ENCODE assay signal across 9 cellular contexts in the genomic region with DNA sequence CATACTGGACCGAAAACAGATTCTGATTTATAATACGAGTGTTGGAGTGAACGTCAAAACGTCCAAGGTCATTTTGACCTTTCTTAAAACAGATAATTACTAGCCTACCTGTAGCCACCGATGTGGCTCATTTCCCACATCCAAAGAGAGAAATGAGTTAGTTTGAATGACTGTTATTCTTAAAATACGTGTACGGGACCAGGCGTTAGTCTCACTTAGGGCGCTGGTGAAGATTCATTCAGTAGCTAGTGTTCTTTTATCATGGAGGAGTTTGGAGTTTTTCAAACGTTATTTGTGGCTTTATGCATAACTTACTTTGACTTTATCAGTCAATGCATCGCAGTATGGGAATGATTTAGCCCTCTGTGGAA. TPM values are rescaled to one million over a fixed set of nuclear protein-coding genes. Genes with fewer than 3 reads are reported as not detected.
DNase-seq lines count a peak whose midpoint lies in the region; ATAC-seq, FAIRE-seq and TF ChIP-seq lines count a peak whose summit lies in the region.
"Had no signal": no experiment of that assay in that cellular context is flagged by ENCODE, and none has a peak within 500 bp of the region (broad histone marks: within the 10 kb centered on the region; RNA-seq: fewer than 3 reads in every experiment).

No MANE protein-coding gene starts in this region.

- H3K36me3 Mint-ChIP-seq in activated CD4-positive, alpha-beta T cell treated with anti-CD3 and anti-CD28 coated beads, Interleukin-2, amount 10 ng/mL, durations not matched to agents 24 days and 14 days (ENCODE audit: low read depth) = peaks cover 2% of the 10 kb centered on the region
- H3K36me3 Mint-ChIP-seq in activated CD4-positive, alpha-beta T cell treated with anti-CD3 and anti-CD28 coated beads, Interleukin-2, amount 10 ng/mL, durations not matched to agents 7 days and 5 days (ENCODE audit: low read depth) = no peaks in the 10 kb centered on the region
- H3K36me3 Mint-ChIP-seq in astrocyte (ENCODE audit: low read depth, unreplicated experiment) = peaks cover 5% of the 10 kb centered on the region

- H3K4me2 ChIP-seq in astrocyte (ENCODE audit: low read length) = peak overlapping the region; percentile 100

- intact Hi-C loops in activated CD4-positive, alpha-beta T cell treated with anti-CD3 and anti-CD28 coated beads, Interleukin-2, amount 10 ng/mL, durations not matched to agents 24 days and 14 days (cut with micrococcal nuclease) = loop anchor here (10.0 kb wide), 1 partner anchor 219 kb away; no protein-coding TSS in a partner anchor

- no peaks in the 10 kb centered on the region for H3K9me3 Mint-ChIP-seq in activated CD4-positive, alpha-beta T cell treated with anti-CD3 and anti-CD28 coated beads, Interleukin-2, amount 10 ng/mL, durations not matched to agents 24 days and 14 days
- H3K9me3 Mint-ChIP-seq in activated CD4-positive, alpha-beta T cell treated with anti-CD3 and anti-CD28 coated beads, Interleukin-2, amount 10 ng/mL, durations not matched to agents 7 days and 5 days = no peaks in the 10 kb centered on the region
- H3K9me3 Mint-ChIP-seq in astrocyte (ENCODE audit: unreplicated experiment) = no peaks in the 10 kb centered on the region

- H3K36me3 ChIP-seq in astrocyte (ENCODE audit: insufficient read depth, low read length) = no peaks in the 10 kb centered on the region
- no peaks in the 10 kb centered on the region for H3K36me3 ChIP-seq in thoracic aorta

- CTCF ChIA-PET in activated CD4-positive, alpha-beta T cell treated with anti-CD3 and anti-CD28 coated beads, Interleukin-2, amount 10 ng/mL, durations not matched to agents 7 days and 5 days (lab: Charles Lee) = interaction anchor here (1.1 kb wide), 1 partner anchor 344 kb away, joined by 3 read pairs; no protein-coding TSS in a partner anchor

- ATAC-seq in thoracic aorta (ENCODE audit: insufficient number of reproducible peaks, low FRiP score, low read depth) = no peak

- no peak overlapping the region for H3K27ac Mint-ChIP-seq in activated CD4-positive, alpha-beta T cell treated with anti-CD3 and anti-CD28 coated beads, Interleukin-2, amount 10 ng/mL, durations not matched to agents 24 days and 14 days
- H3K27ac Mint-ChIP-seq in activated CD4-positive, alpha-beta T cell treated with anti-CD3 and anti-CD28 coated beads, Interleukin-2, amount 10 ng/mL, durations not matched to agents 7 days and 5 days = no peak overlapping the region
- peak overlapping the region; percentile 43 for H3K27ac Mint-ChIP-seq in astrocyte (ENCODE audit: unreplicated experiment)

- H3K9ac ChIP-seq in astrocyte (ENCODE audit: low read length) = peak overlapping the region; percentile 89

- H3K4me1 ChIP-seq in astrocyte (ENCODE audit: insufficient read depth, low read length) = peaks cover 27% of the 10 kb centered on the region
- H3K4me1 ChIP-seq in thoracic aorta (ENCODE audit: control insufficient read depth in 1 of 2, low read depth in 2 of 2) = peaks cover 2 to 13% of the 10 kb centered on the region in 2 donors

- TF ChIP-seq CTCF in astrocyte (IDR thresholded peaks at IDR 0.05; ENCODE audit: insufficient read depth, low read depth, low read length) (no peak), thoracic aorta (IDR thresholded peaks at IDR 0.05) (no peak), D721Med (IDR thresholded peaks at IDR 0.05; ENCODE audit: insufficient read depth, missing control alignments) (no peak)

- POLR2A ChIA-PET in activated CD4-positive, alpha-beta T cell treated with anti-CD3 and anti-CD28 coated beads, Interleukin-2, amount 10 ng/mL, durations not matched to agents 7 days and 5 days (lab: Charles Lee) = interaction anchor here (0.8 kb wide), 1 partner anchor 1486 kb away, joined by 4 read pairs; no protein-coding TSS in a partner anchor

- H3K27me3 Mint-ChIP-seq in activated CD4-positive, alpha-beta T cell treated with anti-CD3 and anti-CD28 coated beads, Interleukin-2, amount 10 ng/mL, durations not matched to agents 24 days and 14 days = peaks cover 48% of the 10 kb centered on the region
- H3K27me3 Mint-ChIP-seq in activated CD4-positive, alpha-beta T cell treated with anti-CD3 and anti-CD28 coated beads, Interleukin-2, amount 10 ng/mL, durations not matched to agents 7 days and 5 days = peaks cover 40% of the 10 kb centered on the region
- H3K27me3 Mint-ChIP-seq in astrocyte (ENCODE audit: low read depth, unreplicated experiment) = no peaks in the 10 kb centered on the region

- peaks cover 59% of the 10 kb centered on the region for H3K79me2 ChIP-seq in astrocyte (ENCODE audit: insufficient read depth, low read length)

- peak overlapping the region; percentile 54 for H3K4me3 Mint-ChIP-seq in activated CD4-positive, alpha-beta T cell treated with anti-CD3 and anti-CD28 coated beads, Interleukin-2, amount 10 ng/mL, durations not matched to agents 24 days and 14 days
- no peak overlapping the region for H3K4me3 Mint-ChIP-seq in activated CD4-positive, alpha-beta T cell treated with anti-CD3 and anti-CD28 coated beads, Interleukin-2, amount 10 ng/mL, durations not matched to agents 7 days and 5 days
- peak overlapping the region; percentile 97 for H3K4me3 Mint-ChIP-seq in astrocyte (ENCODE audit: unreplicated experiment)

- no peak for DNase-seq in activated CD4-positive, alpha-beta T cell treated with anti-CD3 and anti-CD28 coated beads, Interleukin-2, amount 10 ng/mL, durations not matched to agents 24 days and 14 days
- DNase-seq in activated CD4-positive, alpha-beta T cell treated with anti-CD3 and anti-CD28 coated beads, Interleukin-2, amount 10 ng/mL, durations not matched to agents 7 days and 5 days = no peak
- DNase-seq in astrocyte (ENCODE audit: low read depth) (no peak), left kidney (ENCODE audit: low read depth, low spot score) (peak; percentile 4), thoracic aorta (ENCODE audit: low spot score) (no peak), D721Med (ENCODE audit: insufficient read length, low spot score) (no peak), caudate nucleus (lab: John Stamatoyannopoulos, UW) (no peak), globus pallidus (ENCODE audit: low spot score) (no peak)

- H3K27me3 ChIP-seq in astrocyte (ENCODE audit: insufficient read depth, low read length) = no peaks in the 10 kb centered on the region
- no peaks in the 10 kb centered on the region for H3K27me3 ChIP-seq in thoracic aorta (replicated peaks; ENCODE audit: insufficient read depth)

- no peak overlapping the region for H2AFZ ChIP-seq in astrocyte (ENCODE audit: low read depth, low read length)

- peak overlapping the region; percentile 80 for H3K27ac ChIP-seq in astrocyte (ENCODE audit: low read depth, low read length)
- H3K27ac ChIP-seq in thoracic aorta = no peak overlapping the region
- no peak overlapping the region for H3K27ac ChIP-seq in caudate nucleus (ENCODE audit: low read depth, low read length)

- FAIRE-seq in astrocyte (lab: Jason Lieb, UNC) (peak; percentile 55), D721Med (lab: Jason Lieb, UNC) (no peak)

- no peaks in the 10 kb centered on the region for H3K9me3 ChIP-seq in astrocyte (ENCODE audit: insufficient read depth, low read depth, low read length)
- H3K9me3 ChIP-seq in thoracic aorta = no peaks in the 10 kb centered on the region

- H4K20me1 ChIP-seq in astrocyte (ENCODE audit: insufficient read depth, low read length) = peaks cover 16% of the 10 kb centered on the region

- H3K4me1 Mint-ChIP-seq in activated CD4-positive, alpha-beta T cell treated with anti-CD3 and anti-CD28 coated beads, Interleukin-2, amount 10 ng/mL, durations not matched to agents 24 days and 14 days = peaks cover 3% of the 10 kb centered on the region
- peaks cover 7% of the 10 kb centered on the region for H3K4me1 Mint-ChIP-seq in activated CD4-positive, alpha-beta T cell treated with anti-CD3 and anti-CD28 coated beads, Interleukin-2, amount 10 ng/mL, durations not matched to agents 7 days and 5 days
- H3K4me1 Mint-ChIP-seq in astrocyte (ENCODE audit: low read depth, unreplicated experiment) = peaks cover 18% of the 10 kb centered on the region

- H3K4me3 ChIP-seq in astrocyte (ENCODE audit: insufficient read depth, low read depth, low read length) (peak overlapping the region; percentile 84), thoracic aorta (peak overlapping the region; percentile 86)

RNA-seq across cellular contexts. Expression of gene BICC1, which starts 1.4 kb away (rescaled TPM):
- not detected in 2 replicates for total RNA-seq in activated CD4-positive, alpha-beta T cell treated with anti-CD3 and anti-CD28 coated beads, Interleukin-2, amount 10 ng/mL, durations not matched to agents 24 days and 14 days
- total RNA-seq in activated CD4-positive, alpha-beta T cell treated with anti-CD3 and anti-CD28 coated beads, Interleukin-2, amount 10 ng/mL, durations not matched to agents 7 days and 5 days = not detected
- total RNA-seq in astrocyte (23.0 and 37.5 TPM in 2 replicates), thoracic aorta (10 to 100 TPM; 20.4 to 28.1 TPM)
- total RNA-seq: T-helper 1 cell treated with Interleukin-12 subunit alpha and Interleukin-12 subunit beta and Interleukin-4 antibody, amounts not matched to agents 30 ng/mL and 1 ng/mL, for 36 hours had no signal

Comparison
In these comparisons a context has a peak if more than half of its experiments do, and no peak if none do; other contexts are left out.
1. RNA of gene BICC1, which starts 1.4 kb away (total RNA-seq): 20.4 to 28.1 TPM in thoracic aorta and 23.0 to 37.5 TPM in astrocyte; not detected in activated CD4-positive, alpha-beta T cell treated with anti-CD3 and anti-CD28 coated beads, Interleukin-2, amount 10 ng/mL, durations not matched to agents 7 days and 5 days and not detected in activated CD4-positive, alpha-beta T cell treated with anti-CD3 and anti-CD28 coated beads, Interleukin-2, amount 10 ng/mL, durations not matched to agents 24 days and 14 days; every median in the first group is over 10 times any median in the second.